8 cellular contexts compared by ENCODE assay signal in the genomic region with DNA sequence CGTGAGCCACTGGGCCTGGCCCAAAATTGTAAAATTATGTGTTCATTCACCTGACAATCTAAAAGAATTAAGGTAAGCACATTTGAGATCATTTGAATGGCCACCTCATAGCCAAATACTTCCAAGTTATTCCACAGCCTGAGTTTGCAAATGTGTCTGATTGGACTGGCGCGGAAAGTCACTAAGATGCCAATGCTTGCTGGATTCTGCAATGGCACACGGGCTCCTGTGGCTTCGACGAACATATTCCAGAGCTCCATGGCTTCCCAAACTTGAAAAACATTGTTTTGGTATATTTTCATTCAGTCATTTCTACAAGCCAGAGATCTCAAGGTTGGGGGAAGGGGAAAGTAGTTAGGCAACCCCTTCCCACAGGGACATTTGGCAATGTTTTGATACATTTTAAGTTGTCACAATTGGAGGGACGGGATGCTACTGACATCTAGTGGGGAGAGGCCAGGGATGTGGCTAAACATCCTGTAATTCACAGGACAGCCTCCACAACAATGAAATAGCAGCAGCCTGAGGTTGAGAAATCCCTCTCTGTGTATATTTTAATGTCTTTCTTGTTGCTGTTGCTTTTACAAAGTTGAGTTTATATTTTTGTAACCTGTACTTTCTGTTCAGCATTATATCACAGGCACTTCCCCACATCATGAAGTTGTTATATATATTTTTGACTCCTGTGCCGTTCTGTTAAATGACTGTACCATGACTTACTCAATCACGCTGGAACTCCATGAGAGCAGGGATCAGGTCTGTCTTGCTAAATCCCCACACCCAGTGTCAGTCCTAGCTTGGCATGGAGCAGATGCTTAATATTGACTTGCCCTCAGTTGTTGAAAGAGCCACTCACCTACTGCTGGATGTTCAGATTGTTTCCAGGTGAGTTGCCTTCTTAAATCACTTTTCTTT. TPM values are rescaled to one million over a fixed set of nuclear protein-coding genes. Genes with fewer than 3 reads are reported as not detected.
A peak's percentile ranks its signal among the peaks of the same experiment; 100 is the strongest.
DNase-seq lines count a peak whose midpoint lies in the region; ATAC-seq and TF ChIP-seq lines count a peak whose summit lies in the region.

No MANE protein-coding gene starts in this region.

- no peak for TF ChIP-seq EP300 in tibial nerve (IDR thresholded peaks at IDR 0.05)

- H3K27me3 ChIP-seq in colonic mucosa, result no peaks in the 10 kb centered on the region
- H3K27me3 ChIP-seq in right lobe of liver, result no peaks in the 10 kb centered on the region
- H3K27me3 ChIP-seq in tibial nerve, result no peaks in the 10 kb centered on the region

- TF ChIP-seq CTCF in colonic mucosa (IDR thresholded peaks at IDR 0.05) (peak; percentile 68), right lobe of liver (IDR thresholded peaks at IDR 0.05) (peak; percentile 70 to 81 (median 80)), tibial nerve (IDR thresholded peaks at IDR 0.05) (peak; percentile 22 to 47 (median 33))

- no peaks in the 10 kb centered on the region for H3K9me3 ChIP-seq in colonic mucosa
- H3K9me3 ChIP-seq in right lobe of liver, result no peaks in the 10 kb centered on the region
- no peaks in the 10 kb centered on the region for H3K9me3 ChIP-seq in tibial nerve

- H3K4me3 ChIP-seq in colonic mucosa (no peak overlapping the region), right lobe of liver (no peak overlapping the region), tibial nerve (no peak overlapping the region)

- ATAC-seq in GM21825 (IDR thresholded peaks at IDR 0.05; ENCODE audit: unreplicated experiment), result peak; percentile 63
- peak; percentile 91 to 99 (median 96) for ATAC-seq in right lobe of liver
- no peak for ATAC-seq in HG03039 (IDR thresholded peaks at IDR 0.05; ENCODE audit: unreplicated experiment)

- H3K4me1 ChIP-seq in colonic mucosa, result no peaks in the 10 kb centered on the region
- no peaks in the 10 kb centered on the region for H3K4me1 ChIP-seq in right lobe of liver
- H3K4me1 ChIP-seq in tibial nerve, result no peaks in the 10 kb centered on the region

- DNase-seq in Daoy (ENCODE audit: low read depth), result peak; percentile 60
- DNase-seq in MV-4-11 (lab: John Stamatoyannopoulos, UW), result peak; percentile 59
- DNase-seq in SKM-1 (lab: John Stamatoyannopoulos, UW; ENCODE audit: unreplicated experiment), result peak; percentile 56
- DNase-seq in colonic mucosa, result peak; percentile 55
- peak in 2 of 3 donors; percentile 26 to 58 for DNase-seq in right lobe of liver
- DNase-seq in tibial nerve (ENCODE audit: low spot score in 2 of 2), result peak in 1 of 2 donors; percentile 39

- intact Hi-C loops in colonic mucosa (cut with DNase I), result loop anchor here (2.0 to 5.0 kb wide), 3 partner anchors 74 to 1440 kb away; no protein-coding TSS in a partner anchor
- intact Hi-C loops in right lobe of liver (cut with DNase I), result loop anchor here in 1 of 2 donors (10.0 kb wide), 1 partner anchor 72 kb away; no protein-coding TSS in a partner anchor

- TF ChIP-seq POLR2A in right lobe of liver (IDR thresholded peaks at IDR 0.05) (no peak), tibial nerve (IDR thresholded peaks at IDR 0.05) (no peak)

- H3K36me3 ChIP-seq in colonic mucosa, result no peaks in the 10 kb centered on the region
- H3K36me3 ChIP-seq in right lobe of liver, result no peaks in the 10 kb centered on the region
- no peaks in the 10 kb centered on the region for H3K36me3 ChIP-seq in tibial nerve

- H3K9ac ChIP-seq in colonic mucosa (ENCODE audit: low read depth in 2 of 2, low read length in 2 of 2), result no peak overlapping the region

- 63% methylated on average over 8 of the region's 9 CpGs for WGBS in right lobe of liver (ENCODE audit: insufficient coverage, low coverage, low lambda C conversion rate, missing lambda C conversion rate)
- WGBS in tibial nerve, 2 donors, result 76% methylated on average over 9 of the region's 9 CpGs

- H3K27ac ChIP-seq in colonic mucosa (no peak overlapping the region), right lobe of liver (no peak overlapping the region), tibial nerve (no peak overlapping the region)

RNA-seq across cellular contexts. Expression of a gene that starts 56.9 kb away (rescaled TPM):
- under 0.01 and 0.15 TPM in 2 replicates for total RNA-seq in Daoy (2014; rRNA removed; shearing (Covaris generic))
- under 1 TPM; 0.40 to 0.93 TPM for total RNA-seq in colonic mucosa
- 1 to 10 TPM in 5 of 6 experiments, under 1 TPM in 1; 0.86 to 2.4 (median 1.8) TPM for total RNA-seq in right lobe of liver
- total RNA-seq in tibial nerve, result 1 to 10 TPM in 3 of 4 donors, under 1 TPM in 1; 0.90 to 5.7 (median 3.1) TPM

RNA-seq across cellular contexts. Expression of a gene that starts 57.3 kb away (rescaled TPM):
- total RNA-seq in Daoy (2014; rRNA removed; shearing (Covaris generic)), result 0.06 TPM in 1 of 2 replicates, not detected in the other
- total RNA-seq in colonic mucosa, result under 1 TPM; 0.30 to 0.42 TPM
- total RNA-seq in right lobe of liver, result 1 to 10 TPM in 3 of 6 experiments, under 1 TPM in 3; 0.12 to 1.6 (median 0.73) TPM
- total RNA-seq in tibial nerve, result 1 to 10 TPM; 3.9 to 8.6 (median 7.6) TPM
